1 cellular context compared by ENCODE assay signal in genomic region chr5:76785493-76785892, GRCh38.
TF ChIP-seq lines count a peak whose summit lies in the region.

No MANE protein-coding gene starts in this region.

TF ChIP-seq in HepG2, 621 proteins besides CTCF, POLR2A, EP300 and RAD21 (continued from another document and continues in another):
- TF ChIP-seq HNF4G (IDR thresholded peaks at IDR 0.05; ENCODE audit: borderline replicate concordance, low read depth, low read length) (peak; percentile 66; the same call in 1 of the 2 replicates), HNF4G (CRISPR knock-in tag; IDR thresholded peaks at IDR 0.05; ENCODE audit: borderline replicate concordance, low read depth) (no peak), NFE2L1 (CRISPR knock-in tag; IDR thresholded peaks at IDR 0.05; ENCODE audit: borderline replicate concordance) (no peak), PRMT3 (CRISPR knock-in tag; IDR thresholded peaks at IDR 0.05; ENCODE audit: borderline replicate concordance, low read depth) (no peak), ETV5 (CRISPR knock-in tag; IDR thresholded peaks at IDR 0.05; ENCODE audit: borderline replicate concordance) (no peak), ZMYM4 (CRISPR knock-in tag; IDR thresholded peaks at IDR 0.05) (no peak), RFX1 (IDR thresholded peaks at IDR 0.05) (no peak), KMT2B (CRISPR knock-in tag; IDR thresholded peaks at IDR 0.05) (no peak), ZKSCAN5 (CRISPR knock-in tag; IDR thresholded peaks at IDR 0.05) (no peak), ARID5B (CRISPR knock-in tag; IDR thresholded peaks at IDR 0.05) (peak; percentile 77), ATF3 (CRISPR knock-in tag; IDR thresholded peaks at IDR 0.05) (peak; percentile 78), JUND (CRISPR knock-in tag; IDR thresholded peaks at IDR 0.05) (peak; percentile 68; the same call in 1 of the 2 replicates), HDAC1 (CRISPR knock-in tag; IDR thresholded peaks at IDR 0.05) (no peak), ZEB1 (IDR thresholded peaks at IDR 0.05; ENCODE audit: insufficient replicate concordance, low read depth) (no peak), HINFP (CRISPR knock-in tag; IDR thresholded peaks at IDR 0.05; ENCODE audit: low read depth) (no peak), ZNF746 (CRISPR knock-in tag; IDR thresholded peaks at IDR 0.05) (no peak), BORCS8-MEF2B (CRISPR knock-in tag; IDR thresholded peaks at IDR 0.05) (no peak), GABPB1 (CRISPR knock-in tag; IDR thresholded peaks at IDR 0.05) (no peak), RARA (CRISPR knock-in tag; IDR thresholded peaks at IDR 0.05) (0 out of 2 replicates have a peak, but pooled peaks have one; percentile 13), TEAD3 (CRISPR knock-in tag; optimal IDR thresholded peaks at IDR 0.05; ENCODE audit: borderline replicate concordance) (peak; percentile 69), POLR2AphosphoS2 (IDR thresholded peaks at IDR 0.05; ENCODE audit: low read depth, low read length) (no peak), ELF3 (CRISPR knock-in tag; IDR thresholded peaks at IDR 0.05) (peak; percentile 57; the same call in 1 of the 2 replicates), SOX13 (IDR thresholded peaks at IDR 0.05) (no peak), SOX13 (CRISPR knock-in tag; conservative IDR thresholded peaks at IDR 0.05 in 1 of 2, IDR thresholded peaks at IDR 0.05 in 1 of 2) (peak in 1 of 2 experiments; percentile 76; a peak in 2 of 4 replicates), KDM3A (CRISPR knock-in tag; IDR thresholded peaks at IDR 0.05; ENCODE audit: low read depth) (no peak), ZNF460 (CRISPR knock-in tag; IDR thresholded peaks at IDR 0.05; ENCODE audit: borderline replicate concordance) (no peak), FOSL1 (CRISPR knock-in tag; IDR thresholded peaks at IDR 0.05; ENCODE audit: borderline replicate concordance) (peak; percentile 63; the same call in 1 of the 2 replicates), ZNF343 (CRISPR knock-in tag; IDR thresholded peaks at IDR 0.05) (no peak), E2F1 (CRISPR knock-in tag; IDR thresholded peaks at IDR 0.05) (no peak), MIER2 (CRISPR knock-in tag; IDR thresholded peaks at IDR 0.05) (no peak), ZFY (CRISPR knock-in tag; IDR thresholded peaks at IDR 0.05) (no peak), NR0B2 (CRISPR knock-in tag; IDR thresholded peaks at IDR 0.05) (no peak), ZNF589 (CRISPR knock-in tag; conservative IDR thresholded peaks at IDR 0.05) (no peak), MAFK (conservative IDR thresholded peaks at IDR 0.05 in 1 of 2, IDR thresholded peaks at IDR 0.05 in 1 of 2; ENCODE audit: low read length in 2 of 2) (no peak), JUNB (CRISPR knock-in tag; IDR thresholded peaks at IDR 0.05; ENCODE audit: borderline replicate concordance) (peak; percentile 69; the same call in 1 of the 2 replicates), ELK4 (CRISPR knock-in tag; IDR thresholded peaks at IDR 0.05; ENCODE audit: borderline replicate concordance) (no peak), SAP130 (CRISPR knock-in tag; IDR thresholded peaks at IDR 0.05; ENCODE audit: low read depth) (peak; percentile 37; the same call in 1 of the 2 replicates), ZXDC (CRISPR knock-in tag; IDR thresholded peaks at IDR 0.05) (no peak), PAXIP1 (CRISPR knock-in tag; conservative IDR thresholded peaks at IDR 0.05) (peak; percentile 46; the same call in 1 of the 2 replicates), ZNF691 (CRISPR knock-in tag; IDR thresholded peaks at IDR 0.05; ENCODE audit: borderline replicate concordance, low read depth) (no peak)
